ENCODE assay signal across 26 cellular contexts in genomic region chr18:25042641-25043051, GRCh38.
DNase-seq lines count a peak whose midpoint lies in the region; ATAC-seq and TF ChIP-seq lines count a peak whose summit lies in the region.
"Had no signal": no experiment of that assay in that cellular context is flagged by ENCODE, and none has a peak within 500 bp of the region (broad histone marks: within the 10 kb centered on the region; RNA-seq: fewer than 3 reads in every experiment).

No MANE protein-coding gene starts in this region.

- no peaks in the 10 kb centered on the region for H3K36me3 ChIP-seq in Caco-2 (ENCODE audit: control insufficient read depth, insufficient read depth, low read length)
- H3K36me3 ChIP-seq in adrenal gland (replicated peaks in 1 of 2) = no peaks in the 10 kb centered on the region
- no peaks in the 10 kb centered on the region for H3K36me3 ChIP-seq in effector memory CD4-positive, alpha-beta T cell (ENCODE audit: control insufficient read depth, insufficient read depth, low read length)
- H3K36me3 ChIP-seq: HAP-1, MG63, suprapubic skin had no signal

- no peak overlapping the region for H3K27ac ChIP-seq in adrenal gland
- H3K27ac ChIP-seq in effector memory CD4-positive, alpha-beta T cell (ENCODE audit: insufficient read depth, low read length, poor library complexity, severe bottlenecking) = no peak overlapping the region
- H3K27ac ChIP-seq: suprapubic skin had no signal

- BruUV-seq in Caco-2 (replicated peaks; lab: Mats Ljungman, UMichigan) = no TSS peak

- 14 to 25% (median 19%) methylated on average over 4 of the region's 4 CpGs for WGBS in adrenal gland, 4 donors

- H3K4me3 ChIP-seq in Caco-2 (ENCODE audit: low read depth, low read length) = no peak overlapping the region
- no peak overlapping the region for H3K4me3 ChIP-seq in adrenal gland
- no peak overlapping the region for H3K4me3 ChIP-seq in effector memory CD4-positive, alpha-beta T cell (ENCODE audit: insufficient read depth, low read depth, low read length, poor library complexity, severe bottlenecking)
- H3K4me3 ChIP-seq: HAP-1, lung, MG63, suprapubic skin had no signal

- no peaks in the 10 kb centered on the region for H3K9me3 Mint-ChIP-seq in Caco-2 (ENCODE audit: unreplicated experiment)
- no peaks in the 10 kb centered on the region for H3K9me3 Mint-ChIP-seq in natural killer cell treated with Interleukin-12 subunit alpha and Interleukin-12 subunit beta and Interleukin-15 and Interleukin-18, amount 100 ng/mL, for 72 hours
- H3K9me3 Mint-ChIP-seq: activated CD4-positive, alpha-beta memory T cell treated with anti-CD3 and anti-CD28 coated beads for 36 hours had no signal

- no peak overlapping the region for H3K27ac Mint-ChIP-seq in Caco-2 (ENCODE audit: unreplicated experiment)
- H3K27ac Mint-ChIP-seq in natural killer cell treated with Interleukin-12 subunit alpha and Interleukin-12 subunit beta and Interleukin-15 and Interleukin-18, amount 100 ng/mL, for 72 hours = no peak overlapping the region
- H3K27ac Mint-ChIP-seq: activated CD4-positive, alpha-beta memory T cell treated with anti-CD3 and anti-CD28 coated beads for 36 hours had no signal

- peak overlapping the region; percentile 27 for H3K4me3 Mint-ChIP-seq in Caco-2 (ENCODE audit: unreplicated experiment)
- no peak overlapping the region for H3K4me3 Mint-ChIP-seq in natural killer cell treated with Interleukin-12 subunit alpha and Interleukin-12 subunit beta and Interleukin-15 and Interleukin-18, amount 100 ng/mL, for 72 hours
- H3K4me3 Mint-ChIP-seq: activated CD4-positive, alpha-beta memory T cell treated with anti-CD3 and anti-CD28 coated beads for 36 hours had no signal

- ATAC-seq in left ventricle myocardium superior (peak; percentile 30), left lobe of liver (no peak)
- no peak for ATAC-seq in natural killer cell treated with Interleukin-12 subunit alpha and Interleukin-12 subunit beta and Interleukin-15 and Interleukin-18, amount 100 ng/mL, for 72 hours
- ATAC-seq: sciatic nerve had no signal

- H3K4me1 ChIP-seq in Caco-2 (no peaks in the 10 kb centered on the region), adrenal gland (replicated peaks in 1 of 2) (peaks cover 0 to 7% of the 10 kb centered on the region in 2 donors)
- H3K4me1 ChIP-seq in effector memory CD4-positive, alpha-beta T cell (ENCODE audit: control insufficient read depth, insufficient read depth, low read length, poor library complexity, severe bottlenecking) = no peaks in the 10 kb centered on the region
- H3K4me1 ChIP-seq: suprapubic skin had no signal

- H3K9me3 ChIP-seq in Caco-2 = no peaks in the 10 kb centered on the region
- H3K9me3 ChIP-seq in adrenal gland (replicated peaks in 1 of 3) = no peaks in the 10 kb centered on the region
- H3K9me3 ChIP-seq in effector memory CD4-positive, alpha-beta T cell (ENCODE audit: control insufficient read depth, low read length) = no peaks in the 10 kb centered on the region
- H3K9me3 ChIP-seq: HAP-1, MG63, suprapubic skin had no signal

- TF ChIP-seq CTCF in Caco-2 (IDR thresholded peaks at IDR 0.05; ENCODE audit: insufficient read depth in 1 of 2, low read depth in 1 of 2, low read length in 1 of 2, severe bottlenecking in 1 of 2, unreplicated experiment in 1 of 2) (no peak), adrenal gland (IDR thresholded peaks at IDR 0.05) (no peak)

- H3K27me3 ChIP-seq in Caco-2 (replicated peaks; ENCODE audit: control insufficient read depth, insufficient read depth, low read length) (no peaks in the 10 kb centered on the region), adrenal gland (no peaks in the 10 kb centered on the region)
- no peaks in the 10 kb centered on the region for H3K27me3 ChIP-seq in effector memory CD4-positive, alpha-beta T cell (replicated peaks; ENCODE audit: control insufficient read depth, insufficient read depth, low read length, poor library complexity, severe bottlenecking)
- H3K27me3 ChIP-seq: MG63, suprapubic skin had no signal

- H3K4me1 Mint-ChIP-seq in Caco-2 (ENCODE audit: low read depth, unreplicated experiment) = peaks cover 8% of the 10 kb centered on the region
- peaks cover 0 to 4% of the 10 kb centered on the region in 2 donors for H3K4me1 Mint-ChIP-seq in natural killer cell treated with Interleukin-12 subunit alpha and Interleukin-12 subunit beta and Interleukin-15 and Interleukin-18, amount 100 ng/mL, for 72 hours (ENCODE audit: low read depth in 2 of 2)

- H3K27me3 Mint-ChIP-seq in Caco-2 (ENCODE audit: insufficient read depth, unreplicated experiment) = peaks cover 8% of the 10 kb centered on the region
- peaks cover 6 to 14% of the 10 kb centered on the region in 2 donors for H3K27me3 Mint-ChIP-seq in natural killer cell treated with Interleukin-12 subunit alpha and Interleukin-12 subunit beta and Interleukin-15 and Interleukin-18, amount 100 ng/mL, for 72 hours
- H3K27me3 Mint-ChIP-seq: activated CD4-positive, alpha-beta memory T cell treated with anti-CD3 and anti-CD28 coated beads for 36 hours had no signal

- DNase-seq in Caco-2 (no peak), M059J (ENCODE audit: low read depth) (peak; percentile 56), adrenal gland (peak in 6 of 7 donors; percentile 24 to 53 (median 34)), left ventricle myocardium superior (no peak), left lobe of liver (ENCODE audit: low spot score) (no peak), CD1c-positive myeloid dendritic cell (ENCODE audit: extremely low spot score) (no peak)
- no peak for DNase-seq in effector memory CD4-positive, alpha-beta T cell
- DNase-seq in natural killer cell treated with Interleukin-12 subunit alpha and Interleukin-12 subunit beta and Interleukin-15 and Interleukin-18, amount 100 ng/mL, for 72 hours (ENCODE audit: low spot score) = no peak
- DNase-seq: activated CD4-positive, alpha-beta memory T cell treated with anti-CD3 and anti-CD28 coated beads for 36 hours; activated CD8-positive, alpha-beta memory T cell treated with anti-CD3 and anti-CD28 coated beads, Interleukin-2, amount 50 U/mL, for 4 hours; activated naive CD4-positive, alpha-beta T cell treated with anti-CD3 and anti-CD28 coated beads, Interleukin-2, amount 50 U/mL, for 16 hours; amygdala; Calu3; glutamatergic neuron; islet precursor cell; MG63; NCI-H1417; NCI-H2081 treated with DMSO at 0.1 percent for 48 hours; NCI-H510A; posterior cingulate gyrus; SHP77 treated with DMSO at 0.1 percent for 48 hours; stimulated activated naive CD4-positive, alpha-beta T cell had no signal

- intact Hi-C loops in Caco-2 (cut with micrococcal nuclease; ENCODE audit: unreplicated experiment) (no loop called here), adrenal gland (cut with DNase I) (no loop called here), left ventricle myocardium superior (cut with micrococcal nuclease) (no loop called here)

- H3K36me3 Mint-ChIP-seq in Caco-2 (ENCODE audit: insufficient read depth, unreplicated experiment) = peaks cover 7% of the 10 kb centered on the region
- H3K36me3 Mint-ChIP-seq in natural killer cell treated with Interleukin-12 subunit alpha and Interleukin-12 subunit beta and Interleukin-15 and Interleukin-18, amount 100 ng/mL, for 72 hours = no peaks in the 10 kb centered on the region
- H3K36me3 Mint-ChIP-seq: activated CD4-positive, alpha-beta memory T cell treated with anti-CD3 and anti-CD28 coated beads for 36 hours had no signal

- no peak for TF ChIP-seq POLR2A in adrenal gland (IDR thresholded peaks at IDR 0.05)

- POLR2A ChIA-PET in Caco-2 (lab: Charles Lee) = no interaction called here

- CTCF ChIA-PET in Caco-2 (lab: Charles Lee) = no interaction called here

Comparison
In these comparisons a context has a peak if more than half of its experiments do, and no peak if none do; other contexts are left out.
1. DNase-seq: peak in M059J (single experiment) and adrenal gland (6 of 7); none in Caco-2 (0 of 2), left ventricle myocardium superior (single experiment), left lobe of liver (single experiment), effector memory CD4-positive, alpha-beta T cell (0 of 3), natural killer cell treated with Interleukin-12 subunit alpha and Interleukin-12 subunit beta and Interleukin-15 and Interleukin-18, amount 100 ng/mL, for 72 hours (single experiment) and CD1c-positive myeloid dendritic cell (single experiment).